Comparison of ENCODE assay signal across 8 cellular contexts in the genomic region with DNA sequence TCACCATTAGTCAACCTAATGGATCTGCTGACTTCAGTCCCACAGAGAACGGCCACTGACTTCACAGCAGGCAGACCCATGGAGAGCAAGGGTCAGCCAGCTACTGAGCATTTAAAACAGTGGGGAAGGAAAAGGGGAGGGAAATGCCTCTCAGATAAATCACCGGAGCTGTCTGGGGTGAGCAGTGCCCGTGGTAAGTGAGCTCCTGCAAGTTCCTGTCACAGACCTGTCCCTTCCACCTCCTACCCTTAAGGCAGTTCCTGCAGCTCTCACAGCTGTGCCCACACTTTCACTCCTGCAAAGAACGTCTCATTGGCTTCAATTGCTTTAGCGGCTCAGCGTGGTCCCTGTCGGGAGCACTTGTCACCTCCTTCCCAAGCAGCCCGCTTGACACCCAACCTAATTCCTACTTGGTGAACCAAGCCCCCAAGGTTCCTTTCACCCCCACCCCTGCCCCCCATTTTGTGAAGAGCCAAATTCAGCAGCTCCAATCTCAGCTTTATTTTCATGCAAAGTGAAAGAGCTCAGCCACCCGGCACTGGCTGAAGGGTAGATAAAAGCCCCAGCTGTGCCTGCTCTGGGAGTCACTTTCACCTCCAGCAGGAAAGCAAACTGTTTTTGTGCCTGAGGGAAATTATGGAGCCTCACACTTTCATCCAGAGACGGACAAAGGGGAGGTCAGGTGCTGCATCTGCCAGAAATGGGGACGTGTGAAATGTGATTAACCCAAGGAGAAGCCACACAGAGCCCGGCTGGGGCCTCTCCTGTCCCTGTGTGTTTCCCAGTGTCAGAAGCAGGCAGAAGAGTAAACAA.
A peak's percentile ranks its signal among the peaks of the same experiment; 100 is the strongest.
DNase-seq lines count a peak whose midpoint lies in the region; ATAC-seq and TF ChIP-seq lines count a peak whose summit lies in the region.

No MANE protein-coding gene starts in this region.

- peaks cover 14% of the 10 kb centered on the region for H3K4me1 Mint-ChIP-seq in activated T-cell treated with anti-CD3 and anti-CD28 coated beads, Interleukin-2, amount 50 U/mL, for 4 hours (ENCODE audit: low read depth)

- no peaks in the 10 kb centered on the region for H3K27me3 ChIP-seq in SU-DHL-6 (ENCODE audit: low read length)
- H3K27me3 ChIP-seq in foreskin keratinocyte, result peaks cover 7% of the 10 kb centered on the region

- H2AFZ ChIP-seq in SU-DHL-6 (ENCODE audit: low read depth, low read length, severe bottlenecking), result peak overlapping the region; percentile 9

- ATAC-seq in activated T-cell treated with anti-CD3 and anti-CD28 coated beads, Interleukin-2, amount 50 U/mL, for 4 hours, result peak; percentile 32 to 76
- peak; percentile 53 for ATAC-seq in HG03354 (IDR thresholded peaks at IDR 0.05; ENCODE audit: poor library complexity, severe bottlenecking, unreplicated experiment)
- ATAC-seq in foreskin keratinocyte, result peak; percentile 54
- ATAC-seq in GM18861 (IDR thresholded peaks at IDR 0.05; ENCODE audit: unreplicated experiment), result no peak

- peaks cover 2% of the 10 kb centered on the region for H3K36me3 Mint-ChIP-seq in activated T-cell treated with anti-CD3 and anti-CD28 coated beads, Interleukin-2, amount 50 U/mL, for 4 hours (ENCODE audit: insufficient read depth)

- no peaks in the 10 kb centered on the region for H3K27me3 Mint-ChIP-seq in activated T-cell treated with anti-CD3 and anti-CD28 coated beads, Interleukin-2, amount 50 U/mL, for 4 hours (ENCODE audit: low read depth)

- peak overlapping the region; percentile 77 for H3K4me3 Mint-ChIP-seq in activated T-cell treated with anti-CD3 and anti-CD28 coated beads, Interleukin-2, amount 50 U/mL, for 4 hours

- peak overlapping the region; percentile 33 for H3K4me2 ChIP-seq in SU-DHL-6 (ENCODE audit: low read depth, low read length, poor library complexity, severe bottlenecking)

- no peaks in the 10 kb centered on the region for H3K36me3 ChIP-seq in SU-DHL-6 (ENCODE audit: low read length)

- no peaks in the 10 kb centered on the region for H3F3A ChIP-seq in SU-DHL-6 (ENCODE audit: insufficient read depth)

- no peaks in the 10 kb centered on the region for H3K9me2 ChIP-seq in SU-DHL-6 (replicated peaks; ENCODE audit: insufficient read depth, low read length)

- H3K27ac ChIP-seq in SU-DHL-6 (ENCODE audit: low read depth, low read length), result no peak overlapping the region
- H3K27ac ChIP-seq in foreskin keratinocyte, result no peak overlapping the region

- H3K4me1 ChIP-seq in foreskin keratinocyte, result no peaks in the 10 kb centered on the region

- H3K4me3 ChIP-seq in SU-DHL-6 (ENCODE audit: insufficient read depth, low read length, poor library complexity, severe bottlenecking), result no peak overlapping the region

- no peak for TF ChIP-seq CTCF in SU-DHL-6 (IDR thresholded peaks at IDR 0.05; ENCODE audit: insufficient read depth, low read length, poor library complexity, severe bottlenecking)
- no peak for TF ChIP-seq CTCF in foreskin keratinocyte (conservative IDR thresholded peaks at IDR 0.05)

- peaks cover 7% of the 10 kb centered on the region for H3K9me3 Mint-ChIP-seq in activated T-cell treated with anti-CD3 and anti-CD28 coated beads, Interleukin-2, amount 50 U/mL, for 4 hours

- H4K20me1 ChIP-seq in SU-DHL-6 (ENCODE audit: low read depth, low read length), result no peaks in the 10 kb centered on the region

- no peak for DNase-seq in activated T-cell treated with anti-CD3 and anti-CD28 coated beads, Interleukin-2, amount 50 U/mL, for 4 hours
- DNase-seq in activated T-cell treated with anti-CD3 and anti-CD28 coated beads for 4 hours, result no peak
- no peak for DNase-seq in foreskin keratinocyte
- peak; percentile 7 for DNase-seq in occipital lobe (lab: John Stamatoyannopoulos, UW)
- DNase-seq in activated gamma-delta T cell treated with Interleukin-2 at 50 U/mL for 16 hours, result no peak

- H3K79me2 ChIP-seq in SU-DHL-6 (ENCODE audit: insufficient read depth, low read length), result no peaks in the 10 kb centered on the region

- H3K9me3 ChIP-seq in SU-DHL-6 (ENCODE audit: insufficient read depth, low read length), result no peaks in the 10 kb centered on the region

- H3K9ac ChIP-seq in SU-DHL-6 (ENCODE audit: low read length), result no peak overlapping the region
